In genomic region chr20:35796556-35796955, GRCh38 we compare ENCODE assay signal across 1 cellular context.
TF ChIP-seq lines count a peak whose summit lies in the region.

No MANE protein-coding gene starts in this region.

TF ChIP-seq in IMR-90, 13 proteins besides CTCF, POLR2A, EP300 and RAD21 (continued from another document):
- TF ChIP-seq USF2 (IDR thresholded peaks at IDR 0.05; ENCODE audit: low read depth, low read length), result no peak
- no peak for TF ChIP-seq ELK1 (IDR thresholded peaks at IDR 0.05; ENCODE audit: borderline replicate concordance, low read depth, low read length)
- TF ChIP-seq CHD1 (IDR thresholded peaks at IDR 0.05; ENCODE audit: low read depth, low read length), result no peak
TF ChIP-seq in IMR-90: peak in this region for 0.
